25 cellular contexts compared by ENCODE assay signal in genomic region chr11:1519028-1519736, GRCh38. TPM values are rescaled to one million over a fixed set of nuclear protein-coding genes. Genes with fewer than 3 reads are reported as not detected.
DNase-seq lines count a peak whose midpoint lies in the region; ATAC-seq, FAIRE-seq and TF ChIP-seq lines count a peak whose summit lies in the region.
"Had no signal": no experiment of that assay in that cellular context is flagged by ENCODE, and none has a peak within 500 bp of the region (broad histone marks: within the 10 kb centered on the region; RNA-seq: fewer than 3 reads in every experiment).

No MANE protein-coding gene starts in this region.

- H3K4me3 ChIP-seq in right atrium auricular region (no peak overlapping the region), HEK293 (ENCODE audit: low read depth, low read length) (no peak overlapping the region), H1 (ENCODE audit: extremely low read depth in 1 of 4, insufficient read depth in 2 of 4, low read depth in 3 of 4, low read length in 4 of 4) (no peak overlapping the region), osteoblast (ENCODE audit: insufficient read depth, low read length) (no peak overlapping the region), mammary epithelial cell (replicated peaks in 1 of 3; ENCODE audit: insufficient read depth in 1 of 3, low read depth in 2 of 3, low read length in 3 of 3) (no peak overlapping the region)
- H3K4me3 ChIP-seq: GM12878, GM23248 had no signal

- no peak overlapping the region for H3K4ac ChIP-seq in H1 (replicated peaks; ENCODE audit: insufficient read length, low read depth, low read length)

- no peak overlapping the region for H2BK12ac ChIP-seq in H1 (ENCODE audit: low read depth, low read length)

- no peak for TF ChIP-seq RAD21 in H1 (IDR thresholded peaks at IDR 0.05 in 1 of 2, conservative IDR thresholded peaks at IDR 0.05 in 1 of 2; ENCODE audit: low read depth in 2 of 2, low read length in 2 of 2)

- WGBS in H1 (ENCODE audit: extremely low coverage in 1 of 2, insufficient coverage in 1 of 2, insufficient read length in 1 of 2, insufficient replicate concordance in 2 of 2, low coverage in 1 of 2, low lambda C conversion rate in 2 of 2, missing lambda C conversion rate in 1 of 2), 2 experiments, result 91% methylated on average over 16 of the region's 16 CpGs; no CpG with 5 or more reads in 1 of the 2 experiments
- WGBS in mammary epithelial cell (ENCODE audit: low coverage, missing lambda C conversion rate), result 98% methylated on average over 16 of the region's 16 CpGs

- H3K9ac ChIP-seq in H1 (replicated peaks in 1 of 4; ENCODE audit: extremely low read depth in 1 of 4, low read depth in 3 of 4, low read length in 3 of 4) (no peak overlapping the region), mammary epithelial cell (ENCODE audit: insufficient read depth, low read length) (no peak overlapping the region)
- H3K9ac ChIP-seq: GM23248 had no signal

- no peak overlapping the region for H3K14ac ChIP-seq in H1 (ENCODE audit: insufficient read length)

- no peaks in the 10 kb centered on the region for H3K9me3 ChIP-seq in right atrium auricular region
- no peaks in the 10 kb centered on the region for H3K9me3 ChIP-seq in HEK293 (ENCODE audit: control insufficient read depth, insufficient read depth, low read depth, low read length)
- H3K9me3 ChIP-seq in H1 (ENCODE audit: insufficient read depth in 2 of 2, low read depth in 1 of 2, low read length in 1 of 2), result no peaks in the 10 kb centered on the region
- H3K9me3 ChIP-seq in osteoblast (ENCODE audit: low read depth, low read length), result no peaks in the 10 kb centered on the region
- H3K9me3 ChIP-seq in mammary epithelial cell (replicated peaks; ENCODE audit: insufficient read depth, low read length), result no peaks in the 10 kb centered on the region

- dilution Hi-C loops in mammary epithelial cell (cut with HindIII; ENCODE audit: low sequenced_read_pairs), result no loop called here

- no peak overlapping the region for H3K56ac ChIP-seq in H1 (replicated peaks; ENCODE audit: insufficient read length, low read depth, low read length)

- POLR2A ChIA-PET in HEK293 (lab: Yijun Ruan, JAX) (no interaction called here), H1 (lab: Charles Lee; ENCODE audit: partially characterized antibody) (no interaction called here)

- BruUV-seq in Calu3 (replicated peaks; lab: Mats Ljungman, UMichigan), result no TSS peak
- BruUV-seq in mammary epithelial cell (replicated peaks; lab: Mats Ljungman, UMichigan), result no TSS peak

- no peak overlapping the region for H2BK15ac ChIP-seq in H1 (ENCODE audit: low read length)

- H3K27me3 ChIP-seq in right atrium auricular region, result no peaks in the 10 kb centered on the region
- no peaks in the 10 kb centered on the region for H3K27me3 ChIP-seq in H1 (replicated peaks in 1 of 4; ENCODE audit: control insufficient read depth in 3 of 4, extremely low read depth in 1 of 4, insufficient read depth in 3 of 4, low read length in 3 of 4)
- no peaks in the 10 kb centered on the region for H3K27me3 ChIP-seq in osteoblast (ENCODE audit: insufficient read depth, low read length)
- no peaks in the 10 kb centered on the region for H3K27me3 ChIP-seq in mammary epithelial cell (ENCODE audit: insufficient read depth, low read length)

- no peaks in the 10 kb centered on the region for H3K9me3 Mint-ChIP-seq in Calu3 (ENCODE audit: low read depth, unreplicated experiment)

- no peak overlapping the region for H3K4me3 Mint-ChIP-seq in Calu3 (ENCODE audit: low read depth, unreplicated experiment)

- TF ChIP-seq POLR2A in H1 (IDR thresholded peaks at IDR 0.05; ENCODE audit: control extremely low read depth in 1 of 2, low read depth in 2 of 2, low read length in 2 of 2), result no peak

- H2BK20ac ChIP-seq in H1 (ENCODE audit: low read length), result no peak overlapping the region

- in situ Hi-C loops in mammary epithelial cell (cut with MboI; ENCODE audit: low sequenced_read_pairs in 2 of 2), result no loop called here

- peaks cover 8% of the 10 kb centered on the region; the same call in 1 of the 2 replicates for H3K79me1 ChIP-seq in H1 (ENCODE audit: low read depth, low read length)

- no peak overlapping the region for H3K27ac Mint-ChIP-seq in Calu3 (ENCODE audit: unreplicated experiment)

- no peak overlapping the region for H2BK5ac ChIP-seq in H1 (ENCODE audit: low read depth, low read length)

- H4K91ac ChIP-seq in H1 (replicated peaks; ENCODE audit: insufficient read length, low read length), result no peak overlapping the region

- no peak overlapping the region for H4K5ac ChIP-seq in H1 (ENCODE audit: insufficient read length, low read depth, low read length)

- CTCF ChIA-PET in HEK293 (lab: Yijun Ruan, JAX) (no interaction called here), H1 (lab: Charles Lee; ENCODE audit: partially characterized antibody) (interaction anchor here (0.5 to 2.1 kb wide), 7 partner anchors 13 to 1156 kb away, joined by 3 to 9 read pairs (median 4); no protein-coding TSS in a partner anchor), Calu3 (lab: Charles Lee) (no interaction called here), mammary epithelial cell (lab: Charles Lee; ENCODE audit: low non-redundant PET) (no interaction called here)

- H3K23me2 ChIP-seq in H1 (ENCODE audit: low read depth, low read length), result no peaks in the 10 kb centered on the region

- H4K20me1 ChIP-seq in H1 (replicated peaks in 1 of 2; ENCODE audit: control insufficient read depth in 1 of 2, insufficient read depth in 2 of 2, low read length in 2 of 2) (peaks cover 12 to 25% of the 10 kb centered on the region in 2 experiments), osteoblast (ENCODE audit: insufficient read depth, low read length) (peaks cover 76% of the 10 kb centered on the region), mammary epithelial cell (ENCODE audit: insufficient read depth, low read length) (peaks cover 17% of the 10 kb centered on the region)

- peaks cover 0 to 20% of the 10 kb centered on the region in 2 experiments; a peak in 1 of 4 replicates for H3K79me2 ChIP-seq in H1 (ENCODE audit: control insufficient read depth in 1 of 2, insufficient read depth in 2 of 2, low read length in 2 of 2)
- H3K79me2 ChIP-seq in osteoblast (ENCODE audit: insufficient read depth, low read length), result peaks cover 80% of the 10 kb centered on the region
- H3K79me2 ChIP-seq in mammary epithelial cell (ENCODE audit: insufficient read depth, low read length), result peaks cover 97% of the 10 kb centered on the region

- DNase-seq in Right ventricle myocardium inferior (ENCODE audit: missing footprints) (peak; percentile 28), right atrium auricular region (ENCODE audit: low spot score) (no peak), H1 (ENCODE audit: low read depth in 1 of 2, low spot score in 2 of 2) (no peak), osteoblast (ENCODE audit: insufficient read length, low spot score, missing footprints) (peak; percentile 53), Calu3 (no peak), mammary epithelial cell (no peak)
- DNase-seq: 8988T, COR-L47, DMS 273 treated with DMSO at 0.1 percent for 48 hours, DMS79 treated with DMSO at 0.1 percent for 48 hours, GM23248, Kasumi-1, MM.1S, NCI-H1048, NCI-H1436, NCI-H187 treated with DMSO at 0.1 percent for 48 hours, NCI-H2107, NCI-H446 treated with DMSO at 0.1 percent for 48 hours, NCI-H526 treated with DMSO at 0.1 percent for 48 hours, SIG-M5 had no signal

- no peak overlapping the region for H4K8ac ChIP-seq in H1 (ENCODE audit: extremely low read depth, insufficient read depth, low read length)

- no peaks in the 10 kb centered on the region for H3K27me3 Mint-ChIP-seq in Calu3 (ENCODE audit: unreplicated experiment)

- no peak for FAIRE-seq in H1 (lab: Jason Lieb, UNC)
- FAIRE-seq: GM12878 had no signal

- intact Hi-C loops in Right ventricle myocardium inferior (cut with DNase I), result loop anchor here (5.0 to 10.0 kb wide), 3 partner anchors 42 to 257 kb away; no protein-coding TSS in a partner anchor
- intact Hi-C loops in Calu3 (cut with micrococcal nuclease; ENCODE audit: unreplicated experiment), result loop anchor here (10.0 kb wide), 1 partner anchor 214 kb away; the partner anchor contains the start of gene TOLLIP
- intact Hi-C loops in mammary epithelial cell (cut with micrococcal nuclease), result loop anchor here (5.0 to 10.0 kb wide), 2 partner anchors 212 to 404 kb away; partner anchors contain the start of gene TOLLIP

- 0 out of 2 replicates have a peak overlapping the region, but pooled peaks have one; percentile 47 for H2AK5ac ChIP-seq in H1 (ENCODE audit: low read depth, low read length)

- no peak overlapping the region for H3K27ac ChIP-seq in right atrium auricular region
- H3K27ac ChIP-seq in HEK293 (ENCODE audit: extremely low read depth, low read depth, low read length), result no peak overlapping the region
- no peak overlapping the region; the same call in 1 of the 2 replicates for H3K27ac ChIP-seq in H1 (ENCODE audit: low read depth, low read length)
- H3K27ac ChIP-seq in osteoblast (ENCODE audit: low read depth, low read length), result no peak overlapping the region
- no peak overlapping the region for H3K27ac ChIP-seq in mammary epithelial cell (ENCODE audit: insufficient read depth, low read depth, low read length)
- H3K27ac ChIP-seq: C4-2B, GM23248 had no signal

- H3K23ac ChIP-seq in H1 (ENCODE audit: insufficient read length), result no peak overlapping the region

- TF ChIP-seq CTCF in right atrium auricular region (IDR thresholded peaks at IDR 0.05) (no peak), HEK293 (tag by site-specific recombination; IDR thresholded peaks at IDR 0.05) (no peak), H1 (IDR thresholded peaks at IDR 0.05; ENCODE audit: control extremely low read depth in 1 of 3, insufficient read depth in 1 of 3, low read depth in 1 of 3, low read length in 3 of 3) (no peak), osteoblast (IDR thresholded peaks at IDR 0.05; ENCODE audit: extremely low read depth, low read depth, low read length) (no peak), Calu3 (IDR thresholded peaks at IDR 0.05; ENCODE audit: unreplicated experiment) (no peak), mammary epithelial cell (conservative IDR thresholded peaks at IDR 0.05 in 1 of 2, IDR thresholded peaks at IDR 0.05 in 1 of 2; ENCODE audit: extremely low read depth in 1 of 2, insufficient read depth in 1 of 2, low read depth in 1 of 2, low read length in 2 of 2) (no peak)

- ATAC-seq in Right ventricle myocardium inferior (no peak), GM21390 (IDR thresholded peaks at IDR 0.05; ENCODE audit: unreplicated experiment) (no peak)
- ATAC-seq: GM12878, HCT116 had no signal

- no peak overlapping the region for H3K18ac ChIP-seq in H1 (ENCODE audit: extremely low read depth, low read length)

- no peak overlapping the region for H2BK120ac ChIP-seq in H1 (replicated peaks; ENCODE audit: low read depth, low read length)

- H2AFZ ChIP-seq in H1 (ENCODE audit: low read length), result no peak overlapping the region
- H2AFZ ChIP-seq in osteoblast (ENCODE audit: low read length), result no peak overlapping the region
- H2AFZ ChIP-seq in mammary epithelial cell (ENCODE audit: low read depth, low read length), result no peak overlapping the region
- H2AFZ ChIP-seq: GM23248 had no signal

- H3K4me1 Mint-ChIP-seq in Calu3 (ENCODE audit: low read depth, unreplicated experiment), result no peaks in the 10 kb centered on the region

- no peaks in the 10 kb centered on the region for H3K36me3 Mint-ChIP-seq in Calu3 (ENCODE audit: insufficient read depth, unreplicated experiment)

- no peak for TF ChIP-seq EP300 in H1 (IDR thresholded peaks at IDR 0.05; ENCODE audit: borderline replicate concordance in 1 of 2, low read depth in 2 of 2, low read length in 2 of 2)

- H3K36me3 ChIP-seq in right atrium auricular region, result no peaks in the 10 kb centered on the region
- H3K36me3 ChIP-seq in HEK293 (ENCODE audit: control insufficient read depth in 2 of 2, insufficient read depth in 1 of 2, low read length in 2 of 2), result no peaks in the 10 kb centered on the region
- H3K36me3 ChIP-seq in H1 (ENCODE audit: control insufficient read depth in 2 of 4, insufficient read depth in 4 of 4, low read length in 3 of 4), result no peaks in the 10 kb centered on the region
- no peaks in the 10 kb centered on the region for H3K36me3 ChIP-seq in osteoblast (ENCODE audit: insufficient read depth, low read length)
- no peaks in the 10 kb centered on the region for H3K36me3 ChIP-seq in mammary epithelial cell (ENCODE audit: insufficient read depth, low read length)

- peaks cover 0 to 80% of the 10 kb centered on the region in 2 donors for H3K4me1 ChIP-seq in right atrium auricular region
- no peaks in the 10 kb centered on the region for H3K4me1 ChIP-seq in HEK293 (ENCODE audit: control insufficient read depth, insufficient read depth, low read length)
- peaks cover 0 to 2% (median under 1%) of the 10 kb centered on the region in 4 experiments; a peak in 4 of 7 replicates for H3K4me1 ChIP-seq in H1 (replicated peaks in 1 of 4; ENCODE audit: control insufficient read depth in 3 of 4, insufficient read depth in 4 of 4, low read length in 3 of 4)
- peaks cover 12% of the 10 kb centered on the region for H3K4me1 ChIP-seq in osteoblast (ENCODE audit: insufficient read depth, low read length)
- peaks cover 14% of the 10 kb centered on the region for H3K4me1 ChIP-seq in mammary epithelial cell (ENCODE audit: insufficient read depth, low read length)

- H3K4me2 ChIP-seq in H1 (ENCODE audit: insufficient read depth in 1 of 2, low read depth in 2 of 2, low read length in 2 of 2) (no peak overlapping the region), osteoblast (ENCODE audit: insufficient read depth, low read length) (no peak overlapping the region), mammary epithelial cell (ENCODE audit: insufficient read depth, low read depth, low read length) (no peak overlapping the region)

RNA-seq across cellular contexts. Expression of gene MOB2, which starts 32.6 kb away (rescaled TPM):
- total RNA-seq in Right ventricle myocardium inferior (48.7 TPM), right atrium auricular region (10 to 100 TPM; 22.0 to 27.9 TPM), osteoblast (28.2 and 29.8 TPM in 2 replicates), Calu3 (2022) (28.6 and 29.8 TPM in 2 replicates), mammary epithelial cell (10 to 100 TPM; 26.5 to 30.0 TPM)
- total RNA-seq in H1 (2021; fragmentation: NEBNext Ultra II Directional; extraction: Animal tissue kit (Norgen Biotek cat#: 25700)), result 18.3 and 18.6 TPM in 2 replicates
- polyA plus RNA-seq in H1 (2011; rRNA removed) (28.2 and 28.5 TPM in 2 replicates), mammary epithelial cell (30.9 TPM)
- polyA plus RNA-seq in H1 (2011; cell fraction: cytosol; rRNA removed), result 37.2 TPM
- 34.8 TPM for polyA plus RNA-seq in H1 (2011; cell fraction: nucleus; rRNA removed)
- polyA plus RNA-seq in H1 (2012, experiment 1 of 2), result 15.1 to 24.8 TPM (median 22.8 TPM) in 4 replicates
- 22.6 TPM for polyA plus RNA-seq in H1 (2012, experiment 2 of 2)
- polyA plus RNA-seq in H1 (2013, experiment 1 of 2), result 9.6 TPM
- polyA plus RNA-seq in H1 (2013, experiment 2 of 2), result 9.7 TPM
- polyA minus RNA-seq in H1 (2011; rRNA and poly(A)+ RNA removed), result 33.6 and 38.3 TPM in 2 replicates
- polyA minus RNA-seq in H1 (2011; cell fraction: cytosol; rRNA and poly(A)+ RNA removed), result 17.2 TPM
- 14.7 TPM for polyA minus RNA-seq in H1 (2011; cell fraction: nucleus; rRNA and poly(A)+ RNA removed)
- 32.8 TPM for polyA minus RNA-seq in mammary epithelial cell

RNA-seq across cellular contexts. Expression of gene DUSP8, which starts 52.9 kb away (rescaled TPM):
- total RNA-seq in Right ventricle myocardium inferior (10.5 TPM), right atrium auricular region (10 to 100 TPM in 1 of 2 donors, 1 to 10 TPM in 1; 4.4 to 24.5 TPM), osteoblast (under 0.01 TPM in 2 replicates), Calu3 (2022) (12.1 and 14.0 TPM in 2 replicates), mammary epithelial cell (1 to 10 TPM; 1.2 to 1.4 TPM)
- 2.1 and 2.8 TPM in 2 replicates for total RNA-seq in H1 (2021; fragmentation: NEBNext Ultra II Directional; extraction: Animal tissue kit (Norgen Biotek cat#: 25700))
- polyA plus RNA-seq in H1 (2011; rRNA removed) (3.6 and 4.1 TPM in 2 replicates), mammary epithelial cell (0.33 TPM)
- polyA plus RNA-seq in H1 (2011; cell fraction: cytosol; rRNA removed), result 2.4 TPM
- 4.9 TPM for polyA plus RNA-seq in H1 (2011; cell fraction: nucleus; rRNA removed)
- polyA plus RNA-seq in H1 (2012, experiment 1 of 2), result 2.1 to 5.2 TPM (median 4.3 TPM) in 4 replicates
- polyA plus RNA-seq in H1 (2012, experiment 2 of 2), result 1.3 TPM
- polyA plus RNA-seq in H1 (2013, experiment 1 of 2), result 1.7 TPM
- 2.1 TPM for polyA plus RNA-seq in H1 (2013, experiment 2 of 2)
- 0.90 and 5.2 TPM in 2 replicates for polyA minus RNA-seq in H1 (2011; rRNA and poly(A)+ RNA removed)
- 2.0 TPM for polyA minus RNA-seq in H1 (2011; cell fraction: cytosol; rRNA and poly(A)+ RNA removed)
- polyA minus RNA-seq in H1 (2011; cell fraction: nucleus; rRNA and poly(A)+ RNA removed), result 1.7 TPM
- not detected for polyA minus RNA-seq in mammary epithelial cell
- polyA plus RNA-seq: GM23248 had no signal

Comparison
In these comparisons a context has a peak if more than half of its experiments do, and no peak if none do; other contexts are left out.
1. DNase-seq: peak in Right ventricle myocardium inferior (single experiment) and osteoblast (single experiment); none in right atrium auricular region (single experiment), H1 (0 of 2), Calu3 (single experiment) and mammary epithelial cell (single experiment).